In the genomic region with DNA sequence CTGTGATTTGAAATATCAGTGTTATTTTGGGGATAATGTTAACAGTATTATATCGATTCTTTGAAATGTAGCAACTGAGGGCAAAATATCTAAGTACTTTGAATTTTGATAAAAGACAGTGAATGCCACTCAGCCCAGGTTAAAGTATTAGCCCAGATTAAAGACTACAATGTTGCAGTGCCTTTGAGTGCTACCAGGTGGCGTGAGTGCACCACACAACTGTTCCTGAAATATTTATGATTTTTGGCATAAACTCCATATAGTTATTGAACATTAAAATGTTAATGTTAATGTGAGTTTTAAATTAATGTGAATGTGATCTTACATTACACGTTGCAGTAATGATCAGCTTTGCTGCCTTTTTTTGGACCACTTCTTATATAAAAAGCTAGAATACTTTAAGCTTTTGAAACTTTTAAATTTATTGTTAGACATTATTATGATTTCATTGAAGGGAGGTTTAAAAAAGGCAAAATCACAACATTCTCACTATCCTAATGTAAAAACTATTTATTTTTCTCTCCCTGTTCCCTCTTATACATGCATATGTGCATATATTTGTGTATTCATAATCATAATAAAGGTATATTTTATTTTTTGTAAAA, we compare ENCODE assay signal across 1 cellular context.
TF ChIP-seq lines count a peak whose summit lies in the region.

No MANE protein-coding gene starts in this region.

TF ChIP-seq in GM23338, 12 proteins besides CTCF, POLR2A, EP300 and RAD21 (continued from another document):
- TF ChIP-seq, protein P1, sequence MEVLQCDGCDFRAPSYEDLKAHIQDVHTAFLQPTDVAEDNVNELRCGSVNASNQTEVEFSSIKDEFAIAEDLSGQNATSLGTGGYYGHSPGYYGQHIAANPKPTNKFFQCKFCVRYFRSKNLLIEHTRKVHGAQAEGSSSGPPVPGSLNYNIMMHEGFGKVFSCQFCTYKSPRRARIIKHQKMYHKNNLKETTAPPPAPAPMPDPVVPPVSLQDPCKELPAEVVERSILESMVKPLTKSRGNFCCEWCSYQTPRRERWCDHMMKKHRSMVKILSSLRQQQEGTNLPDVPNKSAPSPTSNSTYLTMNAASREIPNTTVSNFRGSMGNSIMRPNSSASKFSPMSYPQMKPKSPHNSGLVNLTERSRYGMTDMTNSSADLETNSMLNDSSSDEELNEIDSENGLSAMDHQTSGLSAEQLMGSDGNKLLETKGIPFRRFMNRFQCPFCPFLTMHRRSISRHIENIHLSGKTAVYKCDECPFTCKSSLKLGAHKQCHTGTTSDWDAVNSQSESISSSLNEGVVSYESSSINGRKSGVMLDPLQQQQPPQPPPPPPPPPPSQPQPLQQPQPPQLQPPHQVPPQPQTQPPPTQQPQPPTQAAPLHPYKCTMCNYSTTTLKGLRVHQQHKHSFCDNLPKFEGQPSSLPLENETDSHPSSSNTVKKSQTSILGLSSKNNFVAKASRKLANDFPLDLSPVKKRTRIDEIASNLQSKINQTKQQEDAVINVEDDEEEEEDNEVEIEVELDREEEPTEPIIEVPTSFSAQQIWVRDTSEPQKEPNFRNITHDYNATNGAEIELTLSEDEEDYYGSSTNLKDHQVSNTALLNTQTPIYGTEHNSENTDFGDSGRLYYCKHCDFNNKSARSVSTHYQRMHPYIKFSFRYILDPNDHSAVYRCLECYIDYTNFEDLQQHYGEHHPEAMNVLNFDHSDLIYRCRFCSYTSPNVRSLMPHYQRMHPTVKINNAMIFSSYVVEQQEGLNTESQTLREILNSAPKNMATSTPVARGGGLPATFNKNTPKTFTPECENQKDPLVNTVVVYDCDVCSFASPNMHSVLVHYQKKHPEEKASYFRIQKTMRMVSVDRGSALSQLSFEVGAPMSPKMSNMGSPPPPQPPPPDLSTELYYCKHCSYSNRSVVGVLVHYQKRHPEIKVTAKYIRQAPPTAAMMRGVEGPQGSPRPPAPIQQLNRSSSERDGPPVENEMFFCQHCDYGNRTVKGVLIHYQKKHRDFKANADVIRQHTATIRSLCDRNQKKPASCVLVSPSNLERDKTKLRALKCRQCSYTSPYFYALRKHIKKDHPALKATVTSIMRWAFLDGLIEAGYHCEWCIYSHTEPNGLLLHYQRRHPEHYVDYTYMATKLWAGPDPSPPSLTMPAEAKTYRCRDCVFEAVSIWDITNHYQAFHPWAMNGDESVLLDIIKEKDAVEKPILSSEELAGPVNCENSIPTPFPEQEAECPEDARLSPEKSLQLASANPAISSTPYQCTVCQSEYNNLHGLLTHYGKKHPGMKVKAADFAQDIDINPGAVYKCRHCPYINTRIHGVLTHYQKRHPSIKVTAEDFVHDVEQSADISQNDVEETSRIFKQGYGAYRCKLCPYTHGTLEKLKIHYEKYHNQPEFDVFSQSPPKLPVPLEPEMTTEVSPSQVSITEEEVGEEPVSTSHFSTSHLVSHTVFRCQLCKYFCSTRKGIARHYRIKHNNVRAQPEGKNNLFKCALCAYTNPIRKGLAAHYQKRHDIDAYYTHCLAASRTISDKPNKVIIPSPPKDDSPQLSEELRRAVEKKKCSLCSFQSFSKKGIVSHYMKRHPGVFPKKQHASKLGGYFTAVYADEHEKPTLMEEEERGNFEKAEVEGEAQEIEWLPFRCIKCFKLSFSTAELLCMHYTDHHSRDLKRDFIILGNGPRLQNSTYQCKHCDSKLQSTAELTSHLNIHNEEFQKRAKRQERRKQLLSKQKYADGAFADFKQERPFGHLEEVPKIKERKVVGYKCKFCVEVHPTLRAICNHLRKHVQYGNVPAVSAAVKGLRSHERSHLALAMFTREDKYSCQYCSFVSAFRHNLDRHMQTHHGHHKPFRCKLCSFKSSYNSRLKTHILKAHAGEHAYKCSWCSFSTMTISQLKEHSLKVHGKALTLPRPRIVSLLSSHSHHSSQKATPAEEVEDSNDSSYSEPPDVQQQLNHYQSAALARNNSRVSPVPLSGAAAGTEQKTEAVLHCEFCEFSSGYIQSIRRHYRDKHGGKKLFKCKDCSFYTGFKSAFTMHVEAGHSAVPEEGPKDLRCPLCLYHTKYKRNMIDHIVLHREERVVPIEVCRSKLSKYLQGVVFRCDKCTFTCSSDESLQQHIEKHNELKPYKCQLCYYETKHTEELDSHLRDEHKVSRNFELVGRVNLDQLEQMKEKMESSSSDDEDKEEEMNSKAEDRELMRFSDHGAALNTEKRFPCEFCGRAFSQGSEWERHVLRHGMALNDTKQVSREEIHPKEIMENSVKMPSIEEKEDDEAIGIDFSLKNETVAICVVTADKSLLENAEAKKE (CRISPR knock-in tag; IDR thresholded peaks at IDR 0.05): no peak
- TF ChIP-seq, protein P2, sequence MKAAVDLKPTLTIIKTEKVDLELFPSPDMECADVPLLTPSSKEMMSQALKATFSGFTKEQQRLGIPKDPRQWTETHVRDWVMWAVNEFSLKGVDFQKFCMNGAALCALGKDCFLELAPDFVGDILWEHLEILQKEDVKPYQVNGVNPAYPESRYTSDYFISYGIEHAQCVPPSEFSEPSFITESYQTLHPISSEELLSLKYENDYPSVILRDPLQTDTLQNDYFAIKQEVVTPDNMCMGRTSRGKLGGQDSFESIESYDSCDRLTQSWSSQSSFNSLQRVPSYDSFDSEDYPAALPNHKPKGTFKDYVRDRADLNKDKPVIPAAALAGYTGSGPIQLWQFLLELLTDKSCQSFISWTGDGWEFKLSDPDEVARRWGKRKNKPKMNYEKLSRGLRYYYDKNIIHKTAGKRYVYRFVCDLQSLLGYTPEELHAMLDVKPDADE (IDR thresholded peaks at IDR 0.05): no peak
- TF ChIP-seq ZNF331 (CRISPR knock-in tag; IDR thresholded peaks at IDR 0.05; ENCODE audit: low read depth) (no peak), CREB1 (CRISPR knock-in tag; IDR thresholded peaks at IDR 0.05; ENCODE audit: low read depth) (no peak), EZH2phosphoT487 (IDR thresholded peaks at IDR 0.05; ENCODE audit: unreplicated experiment) (no peak), NANOG (IDR thresholded peaks at IDR 0.05; ENCODE audit: borderline replicate concordance) (no peak), ZNF114 (CRISPR knock-in tag; IDR thresholded peaks at IDR 0.05) (no peak), POLR2AphosphoS5 (IDR thresholded peaks at IDR 0.05; ENCODE audit: low read depth) (no peak), EZH2 (IDR thresholded peaks at IDR 0.05; ENCODE audit: low read depth, unreplicated experiment) (no peak)
